In genomic region chr5:139968547-139969261, GRCh38 we compare ENCODE assay signal across 8 cellular contexts.
DNase-seq lines count a peak whose midpoint lies in the region; ATAC-seq and TF ChIP-seq lines count a peak whose summit lies in the region.

No MANE protein-coding gene starts in this region.

- H3K9me3 ChIP-seq in IMR-90 (ENCODE audit: control insufficient read depth, insufficient read depth, low read length) (no peaks in the 10 kb centered on the region), OCI-LY3 (ENCODE audit: insufficient read depth, low read length) (no peaks in the 10 kb centered on the region)

- no peak overlapping the region for H2BK120ac ChIP-seq in IMR-90 (ENCODE audit: low read depth, low read length)

- dilution Hi-C loops in IMR-90 (cut with HindIII; ENCODE audit: low sequenced_read_pairs, unreplicated experiment), result no loop called here

- 29% methylated on average over 9 of the region's 23 CpGs; no CpG with 5 or more reads in 1 of the 2 experiments for WGBS in IMR-90 (ENCODE audit: extremely low coverage in 2 of 2, insufficient read length in 1 of 2), 2 experiments

- H3K4me2 ChIP-seq in IMR-90 (ENCODE audit: low read depth, low read length) (no peak overlapping the region), OCI-LY3 (ENCODE audit: low read length) (no peak overlapping the region)

- no peak overlapping the region for H2AK5ac ChIP-seq in IMR-90 (ENCODE audit: low read depth, low read length)

- H3K9ac ChIP-seq in IMR-90 (ENCODE audit: low read depth, low read length) (no peak overlapping the region), OCI-LY3 (ENCODE audit: low read length) (no peak overlapping the region)

- H3K18ac ChIP-seq in IMR-90 (ENCODE audit: low read depth, low read length), result no peak overlapping the region

- H3K27me3 ChIP-seq in IMR-90 (ENCODE audit: control insufficient read depth, insufficient read depth, low read length) (peaks cover 39% of the 10 kb centered on the region), OCI-LY3 (ENCODE audit: low read depth, low read length) (no peaks in the 10 kb centered on the region)

- no peak overlapping the region for H3K27ac Mint-ChIP-seq in naive thymus-derived CD8-positive, alpha-beta T cell
- no peak overlapping the region for H3K27ac Mint-ChIP-seq in stimulated activated effector memory CD8-positive, alpha-beta T cell treated with anti-CD3 and anti-CD28 coated beads, Interleukin-12 subunit alpha, Interleukin-12 subunit beta, amount 100 ng/mL, for 72 hours

- no peak overlapping the region for H3K14ac ChIP-seq in IMR-90 (replicated peaks; ENCODE audit: low read depth, low read length)

- ATAC-seq in GM21529 (IDR thresholded peaks at IDR 0.05; ENCODE audit: unreplicated experiment) (peak; percentile 90), IMR-90 (ENCODE audit: low read depth) (peak; percentile 99), esophagus mucosa (peak; percentile 99)
- peak; percentile 99 to 100 for ATAC-seq in naive thymus-derived CD8-positive, alpha-beta T cell
- ATAC-seq in stimulated activated effector memory CD8-positive, alpha-beta T cell treated with anti-CD3 and anti-CD28 coated beads, Interleukin-12 subunit alpha, Interleukin-12 subunit beta, amount 100 ng/mL, for 72 hours, result peak; percentile 96

- no peaks in the 10 kb centered on the region for H3K79me2 ChIP-seq in OCI-LY3 (ENCODE audit: low read length)

- TF ChIP-seq RAD21 in IMR-90 (IDR thresholded peaks at IDR 0.05; ENCODE audit: low read length), result peak; percentile 81

- H3K36me3 ChIP-seq in IMR-90 (ENCODE audit: control insufficient read depth, insufficient read depth, low read length) (no peaks in the 10 kb centered on the region), OCI-LY3 (replicated peaks; ENCODE audit: low read depth, low read length) (no peaks in the 10 kb centered on the region)

- H4K5ac ChIP-seq in IMR-90 (ENCODE audit: low read depth, low read length), result no peak overlapping the region

- H3K4me3 ChIP-seq in IMR-90 (ENCODE audit: insufficient read depth, low read depth, low read length) (no peak overlapping the region), OCI-LY3 (ENCODE audit: low read length) (no peak overlapping the region)

- H2BK20ac ChIP-seq in IMR-90 (ENCODE audit: low read depth, low read length), result no peak overlapping the region

- no peaks in the 10 kb centered on the region for H3K79me1 ChIP-seq in IMR-90 (ENCODE audit: low read depth in 1 of 2, low read length in 2 of 2)

- H3K56ac ChIP-seq in IMR-90 (ENCODE audit: extremely low read depth, insufficient read depth, low read length), result no peak overlapping the region

- H3K36me3 Mint-ChIP-seq in naive thymus-derived CD8-positive, alpha-beta T cell, result no peaks in the 10 kb centered on the region
- H3K36me3 Mint-ChIP-seq in stimulated activated effector memory CD8-positive, alpha-beta T cell treated with anti-CD3 and anti-CD28 coated beads, Interleukin-12 subunit alpha, Interleukin-12 subunit beta, amount 100 ng/mL, for 72 hours, result no peaks in the 10 kb centered on the region

- TF ChIP-seq CTCF in IMR-90 (conservative IDR thresholded peaks at IDR 0.05; ENCODE audit: low read depth, low read length) (peak; percentile 99), OCI-LY3 (IDR thresholded peaks at IDR 0.05; ENCODE audit: low read depth, low read length) (peak; percentile 95)

- no peak overlapping the region for H2BK15ac ChIP-seq in IMR-90 (ENCODE audit: low read depth, low read length)

- peak; percentile 93 for DNase-seq in DMS53 (lab: John Stamatoyannopoulos, UW)
- peak; percentile 52 for DNase-seq in IMR-90
- DNase-seq in activated T-cell treated with anti-CD3 and anti-CD28 coated beads for 48 hours (ENCODE audit: low read depth), result peak; percentile 86
- DNase-seq in naive thymus-derived CD8-positive, alpha-beta T cell, result peak; percentile 74 to 90 (median 84)
- DNase-seq in stimulated activated effector memory CD8-positive, alpha-beta T cell treated with anti-CD3 and anti-CD28 coated beads, Interleukin-12 subunit alpha, Interleukin-12 subunit beta, amount 100 ng/mL, for 72 hours (ENCODE audit: low spot score in 2 of 2), result peak; percentile 90 to 96

- H4K8ac ChIP-seq in IMR-90 (ENCODE audit: low read depth in 2 of 2, low read length in 2 of 2), result no peak overlapping the region

- no peaks in the 10 kb centered on the region for H3K9me3 Mint-ChIP-seq in naive thymus-derived CD8-positive, alpha-beta T cell
- H3K9me3 Mint-ChIP-seq in stimulated activated effector memory CD8-positive, alpha-beta T cell treated with anti-CD3 and anti-CD28 coated beads, Interleukin-12 subunit alpha, Interleukin-12 subunit beta, amount 100 ng/mL, for 72 hours, result no peaks in the 10 kb centered on the region

- POLR2A ChIA-PET in IMR-90 (lab: Charles Lee; ENCODE audit: unreplicated experiment), result no interaction called here
- POLR2A ChIA-PET in naive thymus-derived CD8-positive, alpha-beta T cell (lab: Charles Lee), result interaction anchor here (1.3 to 1.6 kb wide), 2 partner anchors 121 to 182 kb away, joined by 4 to 5 read pairs; no protein-coding TSS in a partner anchor

- H4K20me1 ChIP-seq in IMR-90 (ENCODE audit: insufficient read depth, low read length) (no peaks in the 10 kb centered on the region), OCI-LY3 (ENCODE audit: insufficient read depth, low read length) (no peaks in the 10 kb centered on the region)

- H3K4ac ChIP-seq in IMR-90 (ENCODE audit: low read depth, low read length), result no peak overlapping the region

- H3K27ac ChIP-seq in IMR-90 (ENCODE audit: insufficient read depth, low read length), result no peak overlapping the region
- H3K27ac ChIP-seq in OCI-LY3 (ENCODE audit: low read length), result no peak overlapping the region

- no peak overlapping the region for H3K23ac ChIP-seq in IMR-90 (ENCODE audit: low read depth, low read length)

- no TSS peak for BruUV-seq in IMR-90 (replicated peaks; lab: Mats Ljungman, UMichigan)

- H3K4me1 ChIP-seq in IMR-90 (ENCODE audit: control insufficient read depth, insufficient read depth, low read length), result no peaks in the 10 kb centered on the region
- no peaks in the 10 kb centered on the region for H3K4me1 ChIP-seq in OCI-LY3 (ENCODE audit: low read length)

- H2BK5ac ChIP-seq in IMR-90 (ENCODE audit: low read depth, low read length, poor library complexity, severe bottlenecking), result no peak overlapping the region

- H3K4me1 Mint-ChIP-seq in naive thymus-derived CD8-positive, alpha-beta T cell, result no peaks in the 10 kb centered on the region
- H3K4me1 Mint-ChIP-seq in stimulated activated effector memory CD8-positive, alpha-beta T cell treated with anti-CD3 and anti-CD28 coated beads, Interleukin-12 subunit alpha, Interleukin-12 subunit beta, amount 100 ng/mL, for 72 hours, result no peaks in the 10 kb centered on the region

- no peak overlapping the region for H4K91ac ChIP-seq in IMR-90 (ENCODE audit: insufficient read depth, low read depth, low read length)

- peaks cover 9 to 31% (median 17%) of the 10 kb centered on the region in 5 donors for H3K27me3 Mint-ChIP-seq in naive thymus-derived CD8-positive, alpha-beta T cell

- no peak overlapping the region for H2AK9ac ChIP-seq in IMR-90 (replicated peaks; ENCODE audit: low read depth, low read length, poor library complexity)

- CTCF ChIA-PET in IMR-90 (lab: Yijun Ruan, JAX), result interaction anchor here (0.6 to 2.0 kb wide), 16 partner anchors 10 to 192 kb away, joined by 3 to 28 read pairs (median 4); no protein-coding TSS in a partner anchor

- no peak for TF ChIP-seq POLR2A in IMR-90 (IDR thresholded peaks at IDR 0.05; ENCODE audit: low read depth, low read length)

- intact Hi-C loops in IMR-90 (cut with micrococcal nuclease), result loop anchor here (1.0 to 5.0 kb wide), 3 partner anchors 106 to 188 kb away; no protein-coding TSS in a partner anchor

- H3K9me1 ChIP-seq in IMR-90 (ENCODE audit: insufficient read depth, low read length), result no peaks in the 10 kb centered on the region

- H2AFZ ChIP-seq in IMR-90 (replicated peaks; ENCODE audit: low read length, poor library complexity) (peak overlapping the region; percentile 72), OCI-LY3 (ENCODE audit: low read depth, low read length) (no peak overlapping the region)

- in situ Hi-C loops in IMR-90 (cut with MboI; ENCODE audit: low sequenced_read_pairs), result loop anchor here (5.0 kb wide), 1 partner anchor 181 kb away; no protein-coding TSS in a partner anchor

- H3K4me3 Mint-ChIP-seq in naive thymus-derived CD8-positive, alpha-beta T cell, result no peak overlapping the region
- H3K4me3 Mint-ChIP-seq in stimulated activated effector memory CD8-positive, alpha-beta T cell treated with anti-CD3 and anti-CD28 coated beads, Interleukin-12 subunit alpha, Interleukin-12 subunit beta, amount 100 ng/mL, for 72 hours, result no peak overlapping the region

TF ChIP-seq in IMR-90, 13 proteins besides CTCF, POLR2A, EP300 and RAD21:
- TF ChIP-seq SMC3 (IDR thresholded peaks at IDR 0.05; ENCODE audit: low read depth, low read length) (peak; percentile 86), NFE2L2 (IDR thresholded peaks at IDR 0.05; ENCODE audit: low read depth, low read length) (no peak), CEBPB (IDR thresholded peaks at IDR 0.05; ENCODE audit: low read depth, low read length) (no peak)
TF ChIP-seq in IMR-90: peak in this region for 1.
